ENCODE assay signal across 10 cellular contexts in genomic region chr15:90463381-90463780, GRCh38.
DNase-seq lines count a peak whose midpoint lies in the region; ATAC-seq, FAIRE-seq and TF ChIP-seq lines count a peak whose summit lies in the region.
"Had no signal": no experiment of that assay in that cellular context is flagged by ENCODE, and none has a peak within 500 bp of the region (broad histone marks: within the 10 kb centered on the region; RNA-seq: fewer than 3 reads in every experiment).

No MANE protein-coding gene starts in this region.

- H3K9me3 ChIP-seq in mesenchymal stem cell (ENCODE audit: control insufficient read depth, low read length) (no peaks in the 10 kb centered on the region), BE2C (no peaks in the 10 kb centered on the region), small intestine (ENCODE audit: control insufficient read depth, low read depth) (no peaks in the 10 kb centered on the region)
- H3K9me3 ChIP-seq: BLaER1 treated with 17β-estradiol and CSF1 and Interleukin-3, amounts not matched to agents 10 nM and 100 nM had no signal

- H2BK120ac ChIP-seq in mesenchymal stem cell (ENCODE audit: low read depth, low read length), result no peak overlapping the region

- H4K91ac ChIP-seq in mesenchymal stem cell (ENCODE audit: low read length), result no peak overlapping the region

- no peak overlapping the region for H2AK5ac ChIP-seq in mesenchymal stem cell (ENCODE audit: low read length, severe bottlenecking)

- no peak overlapping the region for H4K8ac ChIP-seq in mesenchymal stem cell (ENCODE audit: low read length)

- H3K9ac ChIP-seq in mesenchymal stem cell (ENCODE audit: low read length), result peak overlapping the region; percentile 82
- H3K9ac ChIP-seq: BLaER1 treated with 17β-estradiol and CSF1 and Interleukin-3, amounts not matched to agents 10 nM and 100 nM had no signal

- FAIRE-seq in small intestine (lab: Jason Lieb, UNC), result no peak

- peaks cover 7% of the 10 kb centered on the region for H3K4me1 ChIP-seq in mesenchymal stem cell (ENCODE audit: control insufficient read depth, insufficient read depth, low read depth, low read length)
- peaks cover 3% of the 10 kb centered on the region; the same call in 1 of the 2 replicates for H3K4me1 ChIP-seq in BE2C
- peaks cover 0 to 6% of the 10 kb centered on the region in 2 donors for H3K4me1 ChIP-seq in small intestine (ENCODE audit: control insufficient read depth in 2 of 2, insufficient read depth in 1 of 2, low read depth in 1 of 2, low read length in 1 of 2)

- H3K27me3 ChIP-seq in mesenchymal stem cell (ENCODE audit: control insufficient read depth in 1 of 2, insufficient read depth in 1 of 2, low read length in 2 of 2) (no peaks in the 10 kb centered on the region), BE2C (no peaks in the 10 kb centered on the region), small intestine (ENCODE audit: control insufficient read depth in 2 of 2, insufficient read depth in 2 of 2, low read length in 2 of 2) (no peaks in the 10 kb centered on the region)
- H3K27me3 ChIP-seq: BLaER1 treated with 17β-estradiol and CSF1 and Interleukin-3, amounts not matched to agents 10 nM and 100 nM had no signal

- H3K23ac ChIP-seq in mesenchymal stem cell (ENCODE audit: low read length in 2 of 2), result no peak overlapping the region

- CTCF ChIA-PET in AG04449 (lab: Yijun Ruan, JAX), result interaction anchor here (0.5 to 10.4 kb wide), 7 partner anchors 11 to 144 kb away, joined by 3 to 104 read pairs (median 4); no protein-coding TSS in a partner anchor

- H3K4ac ChIP-seq in mesenchymal stem cell (ENCODE audit: low read depth in 1 of 2, low read length in 2 of 2), result no peak overlapping the region

- 86% methylated on average over 3 of the region's 3 CpGs for WGBS in mesenchymal stem cell
- 81 to 94% (median 89%) methylated on average over 3 of the region's 3 CpGs for WGBS in small intestine, 3 donors

- no peak overlapping the region for H2BK15ac ChIP-seq in mesenchymal stem cell (ENCODE audit: low read depth, poor library complexity, severe bottlenecking)

- POLR2A ChIA-PET in AG04449 (lab: Yijun Ruan, JAX), result no interaction called here

- no peak overlapping the region for H3K18ac ChIP-seq in mesenchymal stem cell (ENCODE audit: low read depth in 1 of 2, low read length in 2 of 2)

- DNase-seq in AG04449 (ENCODE audit: low read depth, low spot score), result peak; percentile 33
- DNase-seq in dedifferentiated amniotic fluid mesenchymal stem cell (ENCODE audit: extremely low spot score), result peak; percentile 77
- peak; percentile 70 for DNase-seq in mesenchymal stem cell
- no peak for DNase-seq in BE2C
- no peak for DNase-seq in DMS153 (lab: John Stamatoyannopoulos, UW)
- DNase-seq in small intestine, result no peak
- DNase-seq: NCI-H1092 had no signal

- TF ChIP-seq CTCF in AG04449 (IDR thresholded peaks at IDR 0.05; ENCODE audit: insufficient read depth, low read length, missing control alignments) (no peak), BE2C (IDR thresholded peaks at IDR 0.05; ENCODE audit: low read depth, low read length) (no peak)

- H3K27ac ChIP-seq in mesenchymal stem cell (ENCODE audit: low read length, poor library complexity, severe bottlenecking), result peak overlapping the region; percentile 53
- H3K27ac ChIP-seq in small intestine (ENCODE audit: low read depth in 1 of 2, low read length in 1 of 2), result no peak overlapping the region
- H3K27ac ChIP-seq: BLaER1 treated with 17β-estradiol and CSF1 and Interleukin-3, amounts not matched to agents 10 nM and 100 nM had no signal

- no peak overlapping the region for H2BK12ac ChIP-seq in mesenchymal stem cell (ENCODE audit: low read length in 2 of 2)

- H3K36me3 ChIP-seq in mesenchymal stem cell (ENCODE audit: control insufficient read depth in 1 of 2, insufficient read depth in 2 of 2, low read depth in 1 of 2, low read length in 2 of 2) (peaks cover 15 to 48% of the 10 kb centered on the region in 2 experiments), BE2C (no peaks in the 10 kb centered on the region; the same call in 1 of the 2 replicates), small intestine (ENCODE audit: control insufficient read depth in 2 of 2, insufficient read depth in 2 of 2, low read length in 2 of 2) (peaks cover 9 to 20% of the 10 kb centered on the region in 2 donors)

- ATAC-seq in HG03469 (IDR thresholded peaks at IDR 0.05; ENCODE audit: unreplicated experiment) (peak; percentile 67), HG03159 (IDR thresholded peaks at IDR 0.05; ENCODE audit: unreplicated experiment) (no peak)

- peaks cover 25% of the 10 kb centered on the region for H3K79me1 ChIP-seq in mesenchymal stem cell (replicated peaks; ENCODE audit: low read length, poor library complexity, severe bottlenecking)

- H3K14ac ChIP-seq in mesenchymal stem cell (ENCODE audit: low read length in 2 of 2), result no peak overlapping the region

- H2BK5ac ChIP-seq in mesenchymal stem cell (ENCODE audit: low read depth, low read length, poor library complexity, severe bottlenecking), result no peak overlapping the region

- H2AFZ ChIP-seq in mesenchymal stem cell (ENCODE audit: low read depth, low read length), result no peak overlapping the region

- no peak overlapping the region for H3K4me2 ChIP-seq in mesenchymal stem cell (ENCODE audit: low read length, poor library complexity, severe bottlenecking)

- no peak overlapping the region for H3K4me3 ChIP-seq in AG04449 (ENCODE audit: low read depth, low read length)
- peak overlapping the region in 1 of 2 experiments; percentile 43 for H3K4me3 ChIP-seq in mesenchymal stem cell (ENCODE audit: insufficient read depth in 1 of 2, low read depth in 1 of 2, low read length in 2 of 2)
- H3K4me3 ChIP-seq in BE2C (ENCODE audit: low read depth, low read length), result no peak overlapping the region
- H3K4me3 ChIP-seq in small intestine (ENCODE audit: low read depth in 1 of 2, low read length in 2 of 2), result no peak overlapping the region
- H3K4me3 ChIP-seq: BLaER1 treated with 17β-estradiol and CSF1 and Interleukin-3, amounts not matched to agents 10 nM and 100 nM had no signal

Comparison
In these comparisons a context has a peak if more than half of its experiments do, and no peak if none do; other contexts are left out.
1. DNase-seq: peak in AG04449 (single experiment), dedifferentiated amniotic fluid mesenchymal stem cell (single experiment) and mesenchymal stem cell (single experiment); none in BE2C (single experiment), DMS153 (single experiment) and small intestine (single experiment).